Comparison of ENCODE assay signal across 9 cellular contexts in the genomic region with DNA sequence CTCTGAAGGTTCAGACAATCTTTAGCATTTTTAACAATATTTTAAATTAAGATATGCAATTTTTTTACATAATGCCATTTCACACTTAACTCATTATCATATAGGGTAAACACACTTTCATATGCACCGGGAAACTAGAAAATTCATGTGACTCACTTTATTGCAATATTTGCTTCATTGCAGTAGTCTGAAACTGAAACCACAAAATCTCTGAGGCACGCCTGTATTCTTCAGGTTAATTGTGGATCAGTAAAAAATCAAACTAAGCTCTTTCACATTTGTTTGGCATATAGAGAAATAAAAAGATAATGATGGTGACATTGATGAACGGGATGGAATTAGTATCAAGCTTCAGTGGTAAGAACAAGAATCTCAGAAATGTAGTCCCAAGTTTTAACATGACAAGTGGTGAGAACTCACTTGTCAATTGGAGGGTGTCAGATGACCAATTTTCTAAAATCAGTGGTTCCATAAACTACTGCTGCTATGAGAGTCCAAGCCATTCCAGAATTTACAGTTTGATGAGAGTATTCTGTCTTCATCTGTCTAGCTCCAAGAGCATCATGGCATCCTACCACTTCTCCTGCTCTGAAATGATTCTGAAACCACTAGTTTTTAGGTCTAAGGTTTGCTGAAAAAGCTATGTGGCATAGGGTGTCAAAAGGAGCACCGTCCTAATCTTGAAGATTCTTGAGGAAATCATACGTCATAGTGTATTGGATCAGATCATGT.
DNase-seq lines count a peak whose midpoint lies in the region; ATAC-seq and TF ChIP-seq lines count a peak whose summit lies in the region.
"Had no signal": no experiment of that assay in that cellular context is flagged by ENCODE, and none has a peak within 500 bp of the region (broad histone marks: within the 10 kb centered on the region; RNA-seq: fewer than 3 reads in every experiment).

No MANE protein-coding gene starts in this region.

- POLR2A ChIA-PET in activated CD4-positive, alpha-beta memory T cell treated with anti-CD3 and anti-CD28 coated beads, Interleukin-2, amount 10 ng/mL, durations not matched to agents 7 days and 5 days (lab: Charles Lee) = interaction anchor here (1.3 to 3.0 kb wide), 6 partner anchors 9 to 193 kb away, joined by 3 to 58 read pairs (median 10); no protein-coding TSS in a partner anchor

- peaks cover 71% of the 10 kb centered on the region for H3K4me1 Mint-ChIP-seq in activated naive CD4-positive, alpha-beta T cell treated with anti-CD3 and anti-CD28 coated beads for 36 hours (ENCODE audit: low read depth)
- peaks cover 61% of the 10 kb centered on the region for H3K4me1 Mint-ChIP-seq in activated CD4-positive, alpha-beta memory T cell treated with anti-CD3 and anti-CD28 coated beads, Interleukin-2, amount 10 ng/mL, durations not matched to agents 7 days and 5 days
- H3K4me1 Mint-ChIP-seq in stimulated activated naive B cell treated with anti-CD40 and anti-IgM and Interleukin-4, amounts not matched to agents 10 μg/mL and 1 μg/mL and 100 μg/mL, for 72 hours = peaks cover 23 to 75% of the 10 kb centered on the region in 2 donors

- H3K27me3 Mint-ChIP-seq in activated naive CD4-positive, alpha-beta T cell treated with anti-CD3 and anti-CD28 coated beads for 36 hours (ENCODE audit: low read depth) = no peaks in the 10 kb centered on the region
- H3K27me3 Mint-ChIP-seq in activated CD4-positive, alpha-beta memory T cell treated with anti-CD3 and anti-CD28 coated beads, Interleukin-2, amount 10 ng/mL, durations not matched to agents 7 days and 5 days = no peaks in the 10 kb centered on the region
- no peaks in the 10 kb centered on the region for H3K27me3 Mint-ChIP-seq in stimulated activated naive B cell treated with anti-CD40 and anti-IgM and Interleukin-4, amounts not matched to agents 10 μg/mL and 1 μg/mL and 100 μg/mL, for 72 hours

- peak; percentile 32 for ATAC-seq in HG03097 (IDR thresholded peaks at IDR 0.05; ENCODE audit: low FRiP score, unreplicated experiment)
- peak; percentile 54 to 69 for ATAC-seq in stimulated activated naive B cell treated with anti-CD40 and anti-IgM and Interleukin-4, amounts not matched to agents 10 μg/mL and 1 μg/mL and 100 μg/mL, for 72 hours (replicated peaks)
- no peak for ATAC-seq in GM21825 (IDR thresholded peaks at IDR 0.05; ENCODE audit: unreplicated experiment)
- no peak for ATAC-seq in heart right ventricle

- peak; percentile 42 for DNase-seq in activated naive CD4-positive, alpha-beta T cell treated with anti-CD3 and anti-CD28 coated beads for 36 hours
- DNase-seq in activated naive CD4-positive, alpha-beta T cell (lab: John Stamatoyannopoulos, UW) = no peak
- no peak for DNase-seq in activated CD4-positive, alpha-beta memory T cell treated with anti-CD3 and anti-CD28 coated beads, Interleukin-2, amount 10 ng/mL, durations not matched to agents 7 days and 5 days
- no peak for DNase-seq in stimulated activated naive B cell treated with anti-CD40 and anti-IgM and Interleukin-4, amounts not matched to agents 10 μg/mL and 1 μg/mL and 100 μg/mL, for 72 hours
- DNase-seq in heart right ventricle = no peak
- no peak for DNase-seq in head of caudate nucleus
- DNase-seq: pancreas had no signal

- H3K27me3 ChIP-seq in heart right ventricle = no peaks in the 10 kb centered on the region
- H3K27me3 ChIP-seq: pancreas had no signal

- H3K27ac Mint-ChIP-seq in activated naive CD4-positive, alpha-beta T cell treated with anti-CD3 and anti-CD28 coated beads for 36 hours = peak overlapping the region; percentile 57
- peak overlapping the region; percentile 84 for H3K27ac Mint-ChIP-seq in activated CD4-positive, alpha-beta memory T cell treated with anti-CD3 and anti-CD28 coated beads, Interleukin-2, amount 10 ng/mL, durations not matched to agents 7 days and 5 days
- peak overlapping the region; percentile 63 for H3K27ac Mint-ChIP-seq in stimulated activated naive B cell treated with anti-CD40 and anti-IgM and Interleukin-4, amounts not matched to agents 10 μg/mL and 1 μg/mL and 100 μg/mL, for 72 hours

- H3K4me3 ChIP-seq in heart right ventricle = no peak overlapping the region
- H3K4me3 ChIP-seq: pancreas had no signal

- no peak for TF ChIP-seq CTCF in heart right ventricle (IDR thresholded peaks at IDR 0.05)

- H3K4me3 Mint-ChIP-seq in activated naive CD4-positive, alpha-beta T cell treated with anti-CD3 and anti-CD28 coated beads for 36 hours = peak overlapping the region; percentile 44
- H3K4me3 Mint-ChIP-seq in activated CD4-positive, alpha-beta memory T cell treated with anti-CD3 and anti-CD28 coated beads, Interleukin-2, amount 10 ng/mL, durations not matched to agents 7 days and 5 days = peak overlapping the region; percentile 61
- peak overlapping the region; percentile 73 to 76 for H3K4me3 Mint-ChIP-seq in stimulated activated naive B cell treated with anti-CD40 and anti-IgM and Interleukin-4, amounts not matched to agents 10 μg/mL and 1 μg/mL and 100 μg/mL, for 72 hours

- peak overlapping the region in 3 of 10 donors; percentile 21 to 59 (median 36) for H3K27ac ChIP-seq in heart right ventricle
- H3K27ac ChIP-seq: pancreas had no signal

- no peaks in the 10 kb centered on the region for H3K9me3 Mint-ChIP-seq in activated naive CD4-positive, alpha-beta T cell treated with anti-CD3 and anti-CD28 coated beads for 36 hours
- no peaks in the 10 kb centered on the region for H3K9me3 Mint-ChIP-seq in activated CD4-positive, alpha-beta memory T cell treated with anti-CD3 and anti-CD28 coated beads, Interleukin-2, amount 10 ng/mL, durations not matched to agents 7 days and 5 days
- H3K9me3 Mint-ChIP-seq in stimulated activated naive B cell treated with anti-CD40 and anti-IgM and Interleukin-4, amounts not matched to agents 10 μg/mL and 1 μg/mL and 100 μg/mL, for 72 hours = no peaks in the 10 kb centered on the region

- intact Hi-C loops in activated naive CD4-positive, alpha-beta T cell treated with anti-CD3 and anti-CD28 coated beads for 36 hours (cut with micrococcal nuclease) = loop anchor here (1.0 to 5.0 kb wide), 9 partner anchors 13 to 1143 kb away; no protein-coding TSS in a partner anchor
- intact Hi-C loops in heart right ventricle (cut with DNase I) (no loop called here), head of caudate nucleus (cut with DNase I) (no loop called here)

- no peaks in the 10 kb centered on the region for H3K36me3 ChIP-seq in heart right ventricle
- H3K36me3 ChIP-seq: pancreas had no signal

- H3K9me3 ChIP-seq in heart right ventricle = no peaks in the 10 kb centered on the region
- H3K9me3 ChIP-seq: pancreas had no signal

- CTCF ChIA-PET in activated naive CD4-positive, alpha-beta T cell treated with anti-CD3 and anti-CD28 coated beads for 36 hours (lab: Charles Lee) = interaction anchor here (1.1 to 1.3 kb wide), 2 partner anchors 8 to 253 kb away, joined by 4 to 5 read pairs; no protein-coding TSS in a partner anchor
- CTCF ChIA-PET in activated CD4-positive, alpha-beta memory T cell treated with anti-CD3 and anti-CD28 coated beads, Interleukin-2, amount 10 ng/mL, durations not matched to agents 7 days and 5 days (lab: Charles Lee) = interaction anchor here (1.2 to 2.0 kb wide), 4 partner anchors 14 to 193 kb away, joined by 3 to 6 read pairs (median 4); no protein-coding TSS in a partner anchor

- H3K36me3 Mint-ChIP-seq in activated naive CD4-positive, alpha-beta T cell treated with anti-CD3 and anti-CD28 coated beads for 36 hours (ENCODE audit: low read depth) = peaks cover 6% of the 10 kb centered on the region
- H3K36me3 Mint-ChIP-seq in activated CD4-positive, alpha-beta memory T cell treated with anti-CD3 and anti-CD28 coated beads, Interleukin-2, amount 10 ng/mL, durations not matched to agents 7 days and 5 days (ENCODE audit: low read depth) = peaks cover 52% of the 10 kb centered on the region
- H3K36me3 Mint-ChIP-seq in stimulated activated naive B cell treated with anti-CD40 and anti-IgM and Interleukin-4, amounts not matched to agents 10 μg/mL and 1 μg/mL and 100 μg/mL, for 72 hours = peaks cover 6 to 18% of the 10 kb centered on the region in 2 donors

- 73 to 88% methylated on average over 5 of the region's 5 CpGs for WGBS in heart right ventricle, 2 donors

- H3K4me1 ChIP-seq in heart right ventricle = peaks cover 0 to 71% (median 15%) of the 10 kb centered on the region in 9 donors
- H3K4me1 ChIP-seq: pancreas had no signal

Comparison
In these comparisons a context has a peak if more than half of its experiments do, and no peak if none do; other contexts are left out.
1. ATAC-seq: peak in HG03097 (single experiment) and stimulated activated naive B cell treated with anti-CD40 and anti-IgM and Interleukin-4, amounts not matched to agents 10 μg/mL and 1 μg/mL and 100 μg/mL, for 72 hours (2 of 2); none in GM21825 (single experiment) and heart right ventricle (0 of 8).
2. Peak in every context shown above with its lines, with median percentiles within 50 percentile points of each other: H3K27ac Mint-ChIP-seq and H3K4me3 Mint-ChIP-seq.